9 cellular contexts compared by ENCODE assay signal in genomic region chr19:8194528-8195275, GRCh38. TPM values are rescaled to one million over a fixed set of nuclear protein-coding genes. Genes with fewer than 3 reads are reported as not detected.
DNase-seq lines count a peak whose midpoint lies in the region; ATAC-seq and TF ChIP-seq lines count a peak whose summit lies in the region.
"Had no signal": no experiment of that assay in that cellular context is flagged by ENCODE, and none has a peak within 500 bp of the region (broad histone marks: within the 10 kb centered on the region; RNA-seq: fewer than 3 reads in every experiment).

No MANE protein-coding gene starts in this region.

- H3K27me3 ChIP-seq in left ventricle myocardium inferior (ENCODE audit: low read depth): no peaks in the 10 kb centered on the region

- POLR2A ChIA-PET in activated CD4-positive, alpha-beta memory T cell treated with anti-CD3 and anti-CD28 coated beads for 36 hours (lab: Charles Lee): interaction anchor here (1.4 to 1.6 kb wide), 2 partner anchors 15 to 16 kb away, joined by 3 to 9 read pairs; partner anchors contain the start of gene CERS4

- CTCF ChIA-PET in activated CD4-positive, alpha-beta memory T cell treated with anti-CD3 and anti-CD28 coated beads for 36 hours (lab: Charles Lee): no interaction called here

- peak overlapping the region; percentile 37 for H3K4me3 Mint-ChIP-seq in activated CD4-positive, alpha-beta memory T cell treated with anti-CD3 and anti-CD28 coated beads for 36 hours
- H3K4me3 Mint-ChIP-seq in stimulated activated naive CD8-positive, alpha-beta T cell treated with anti-CD3 and anti-CD28 coated beads, Interleukin-15, amount 100 ng/mL, for 72 hours: peak overlapping the region; percentile 72 to 76

- no peaks in the 10 kb centered on the region for H3K9me3 Mint-ChIP-seq in activated CD4-positive, alpha-beta memory T cell treated with anti-CD3 and anti-CD28 coated beads for 36 hours
- H3K9me3 Mint-ChIP-seq in stimulated activated naive CD8-positive, alpha-beta T cell treated with anti-CD3 and anti-CD28 coated beads, Interleukin-15, amount 100 ng/mL, for 72 hours: no peaks in the 10 kb centered on the region

- H3K4me1 Mint-ChIP-seq in activated CD4-positive, alpha-beta memory T cell treated with anti-CD3 and anti-CD28 coated beads for 36 hours (ENCODE audit: low read depth): peaks cover 39% of the 10 kb centered on the region
- peaks cover 54% of the 10 kb centered on the region for H3K4me1 Mint-ChIP-seq in stimulated activated naive CD8-positive, alpha-beta T cell treated with anti-CD3 and anti-CD28 coated beads, Interleukin-15, amount 100 ng/mL, for 72 hours

- H3K4me1 ChIP-seq in left ventricle myocardium inferior: peaks cover 16% of the 10 kb centered on the region

- no peak for TF ChIP-seq CTCF in left ventricle myocardium inferior (IDR thresholded peaks at IDR 0.05; ENCODE audit: borderline replicate concordance)

- peak overlapping the region; percentile 90 for H3K27ac Mint-ChIP-seq in activated CD4-positive, alpha-beta memory T cell treated with anti-CD3 and anti-CD28 coated beads for 36 hours
- peak overlapping the region; percentile 83 to 89 for H3K27ac Mint-ChIP-seq in stimulated activated naive CD8-positive, alpha-beta T cell treated with anti-CD3 and anti-CD28 coated beads, Interleukin-15, amount 100 ng/mL, for 72 hours

- H3K36me3 ChIP-seq in left ventricle myocardium inferior: no peaks in the 10 kb centered on the region

- peak overlapping the region; percentile 39 for H3K4me3 ChIP-seq in left ventricle myocardium inferior

- H3K27me3 Mint-ChIP-seq in activated CD4-positive, alpha-beta memory T cell treated with anti-CD3 and anti-CD28 coated beads for 36 hours: no peaks in the 10 kb centered on the region
- no peaks in the 10 kb centered on the region for H3K27me3 Mint-ChIP-seq in stimulated activated naive CD8-positive, alpha-beta T cell treated with anti-CD3 and anti-CD28 coated beads, Interleukin-15, amount 100 ng/mL, for 72 hours

- peak overlapping the region; percentile 73 for H3K27ac ChIP-seq in left ventricle myocardium inferior (replicated peaks)

- peak; percentile 70 for ATAC-seq in stimulated activated naive CD8-positive, alpha-beta T cell treated with anti-CD3 and anti-CD28 coated beads, Interleukin-15, amount 100 ng/mL, for 72 hours
- ATAC-seq in HG03025 (IDR thresholded peaks at IDR 0.05; ENCODE audit: low FRiP score, unreplicated experiment): no peak
- ATAC-seq in HG02884 (IDR thresholded peaks at IDR 0.05; ENCODE audit: unreplicated experiment): no peak
- ATAC-seq in GM18909 (IDR thresholded peaks at IDR 0.05; ENCODE audit: poor library complexity, unreplicated experiment): no peak

- DNase-seq in Kasumi-1 (lab: John Stamatoyannopoulos, UW) (peak; percentile 76 to 80), left ventricle myocardium inferior (no peak), NCI-H1092 treated with DMSO at 0.1 percent for 48 hours (lab: John Stamatoyannopoulos, UW) (no peak)
- DNase-seq in activated CD4-positive, alpha-beta memory T cell treated with anti-CD3 and anti-CD28 coated beads for 36 hours: peak; percentile 73
- DNase-seq in stimulated activated naive CD8-positive, alpha-beta T cell treated with anti-CD3 and anti-CD28 coated beads, Interleukin-15, amount 100 ng/mL, for 72 hours: peak; percentile 31 to 59

- no peaks in the 10 kb centered on the region for H3K36me3 Mint-ChIP-seq in activated CD4-positive, alpha-beta memory T cell treated with anti-CD3 and anti-CD28 coated beads for 36 hours

- intact Hi-C loops in activated CD4-positive, alpha-beta memory T cell treated with anti-CD3 and anti-CD28 coated beads for 36 hours (cut with micrococcal nuclease): loop anchor here (1.0 to 2.0 kb wide), 2 partner anchors 15 to 36 kb away; partner anchors contain the start of gene CERS4
- intact Hi-C loops in left ventricle myocardium inferior (cut with micrococcal nuclease): no loop called here

- H3K9me3 ChIP-seq in left ventricle myocardium inferior (replicated peaks): no peaks in the 10 kb centered on the region

RNA-seq across cellular contexts. Expression of gene CERS4, which starts 14.5 kb away (rescaled TPM):
- total RNA-seq in activated CD4-positive, alpha-beta memory T cell treated with anti-CD3 and anti-CD28 coated beads for 36 hours: 10 to 100 TPM; 24.3 to 25.1 TPM
- total RNA-seq in left ventricle myocardium inferior: 16.5 TPM

RNA-seq across cellular contexts. Expression of gene FBN3, which starts 45.3 kb away (rescaled TPM):
- total RNA-seq in activated CD4-positive, alpha-beta memory T cell treated with anti-CD3 and anti-CD28 coated beads for 36 hours: not detected
- not detected for total RNA-seq in left ventricle myocardium inferior
- total RNA-seq: posterior vena cava had no signal

Comparison
In these comparisons a context has a peak if more than half of its experiments do, and no peak if none do; other contexts are left out.
1. DNase-seq: peak in Kasumi-1 (2 of 2), activated CD4-positive, alpha-beta memory T cell treated with anti-CD3 and anti-CD28 coated beads for 36 hours (single experiment) and stimulated activated naive CD8-positive, alpha-beta T cell treated with anti-CD3 and anti-CD28 coated beads, Interleukin-15, amount 100 ng/mL, for 72 hours (2 of 2); none in left ventricle myocardium inferior (single experiment) and NCI-H1092 treated with DMSO at 0.1 percent for 48 hours (single experiment).